In the genomic region with DNA sequence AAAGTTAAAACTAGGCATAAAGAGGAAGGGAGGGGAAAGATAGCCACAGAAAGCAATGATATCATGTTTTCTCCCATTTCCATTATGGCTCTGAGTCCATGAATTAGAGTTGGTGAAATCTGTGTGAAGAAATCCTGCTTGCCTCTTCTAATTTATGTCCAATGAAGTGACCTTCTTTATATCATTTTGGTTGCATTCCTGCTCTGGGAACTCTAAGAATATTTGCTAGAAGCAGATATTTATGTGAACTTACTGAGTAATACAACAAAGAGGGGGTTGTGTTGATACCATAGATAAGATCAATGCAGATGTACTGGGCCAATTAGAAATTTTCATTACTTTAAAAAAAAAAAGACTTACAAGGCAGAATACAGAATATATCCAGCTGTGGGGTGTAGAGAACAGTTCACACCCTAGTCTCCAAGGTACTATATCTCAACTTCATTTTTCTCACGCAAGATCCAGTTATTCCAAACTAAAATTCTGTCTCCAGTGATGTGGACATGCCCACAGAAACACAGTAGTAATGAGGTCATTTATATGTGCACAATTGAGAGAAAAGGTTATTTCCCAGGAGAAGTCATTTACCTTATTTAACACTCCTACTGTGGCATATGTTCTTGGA, we compare ENCODE assay signal across 14 cellular contexts. TPM values are rescaled to one million over a fixed set of nuclear protein-coding genes. Genes with fewer than 3 reads are reported as not detected.
DNase-seq lines count a peak whose midpoint lies in the region; ATAC-seq and TF ChIP-seq lines count a peak whose summit lies in the region.
"Had no signal": no experiment of that assay in that cellular context is flagged by ENCODE, and none has a peak within 500 bp of the region (broad histone marks: within the 10 kb centered on the region; RNA-seq: fewer than 3 reads in every experiment).

No MANE protein-coding gene starts in this region.

- 0 out of 2 replicates have a peak, but pooled peaks cover 9% of the 10 kb centered on the region for H3K36me3 Mint-ChIP-seq in HFFc6 (ENCODE audit: low read depth)
- H3K36me3 Mint-ChIP-seq: CD4-positive, CD25-positive, alpha-beta regulatory T cell had no signal

- H3K27me3 ChIP-seq in heart right ventricle, result no peaks in the 10 kb centered on the region
- no peaks in the 10 kb centered on the region for H3K27me3 ChIP-seq in right atrium auricular region
- no peaks in the 10 kb centered on the region for H3K27me3 ChIP-seq in right lobe of liver
- H3K27me3 ChIP-seq in vagina, result no peaks in the 10 kb centered on the region
- no peaks in the 10 kb centered on the region for H3K27me3 ChIP-seq in WERI-Rb-1 (ENCODE audit: insufficient read depth, low read depth, severe bottlenecking)
- H3K27me3 ChIP-seq: BLaER1 treated with 17β-estradiol and CSF1 and Interleukin-3, amounts not matched to agents 10 nM and 100 nM had no signal

- H3K4me3 Mint-ChIP-seq in HFFc6, result no peak overlapping the region
- H3K4me3 Mint-ChIP-seq: CD4-positive, CD25-positive, alpha-beta regulatory T cell had no signal

- no peak overlapping the region for H3K4me3 ChIP-seq in heart right ventricle
- H3K4me3 ChIP-seq in right atrium auricular region, result no peak overlapping the region
- H3K4me3 ChIP-seq in fibroblast of villous mesenchyme (ENCODE audit: low read depth, low read length), result no peak overlapping the region
- no peak overlapping the region for H3K4me3 ChIP-seq in right lobe of liver
- H3K4me3 ChIP-seq in vagina, result no peak overlapping the region
- no peak overlapping the region for H3K4me3 ChIP-seq in WERI-Rb-1 (ENCODE audit: low read depth, low read length)
- H3K4me3 ChIP-seq: BLaER1 treated with 17β-estradiol and CSF1 and Interleukin-3, amounts not matched to agents 10 nM and 100 nM had no signal

- H3K27ac ChIP-seq in heart right ventricle (peak overlapping the region in 5 of 10 donors; percentile 6 to 46 (median 17)), right atrium auricular region (no peak overlapping the region), right lobe of liver (peak overlapping the region in 2 of 3 donors; percentile 69 to 91), vagina (peak overlapping the region; percentile 25), WERI-Rb-1 (no peak overlapping the region)
- H3K27ac ChIP-seq: BLaER1 treated with 17β-estradiol and CSF1 and Interleukin-3, amounts not matched to agents 10 nM and 100 nM had no signal

- peaks cover 0 to 25% (median 0%) of the 10 kb centered on the region in 9 donors for H3K36me3 ChIP-seq in heart right ventricle
- H3K36me3 ChIP-seq in right atrium auricular region, result no peaks in the 10 kb centered on the region
- no peaks in the 10 kb centered on the region for H3K36me3 ChIP-seq in right lobe of liver
- no peaks in the 10 kb centered on the region for H3K36me3 ChIP-seq in vagina
- H3K36me3 ChIP-seq in WERI-Rb-1, result no peaks in the 10 kb centered on the region
- H3K36me3 ChIP-seq: BLaER1 treated with 17β-estradiol and CSF1 and Interleukin-3, amounts not matched to agents 10 nM and 100 nM had no signal

- DNase-seq in heart right ventricle (no peak), right atrium auricular region (ENCODE audit: low spot score) (no peak), fibroblast of villous mesenchyme (ENCODE audit: low read depth) (peak; percentile 37), right lobe of liver (no peak), vagina (ENCODE audit: extremely low spot score in 2 of 2) (no peak), HFFc6 (no peak), WERI-Rb-1 (no peak)
- DNase-seq: ACHN; CD4-positive, CD25-positive, alpha-beta regulatory T cell; DMS53; HCEC 1CT had no signal

- 68 to 86% methylated on average over 1 of the region's 1 CpG for WGBS in heart right ventricle, 2 donors
- WGBS in right lobe of liver (ENCODE audit: insufficient coverage, low coverage, low lambda C conversion rate, missing lambda C conversion rate), result 79% methylated on average over 1 of the region's 1 CpG

- no peak for TF ChIP-seq CTCF in heart right ventricle (IDR thresholded peaks at IDR 0.05)
- TF ChIP-seq CTCF in right atrium auricular region (IDR thresholded peaks at IDR 0.05), result no peak
- TF ChIP-seq CTCF in fibroblast of villous mesenchyme (IDR thresholded peaks at IDR 0.05; ENCODE audit: insufficient read depth, low read depth, low read length), result no peak
- no peak for TF ChIP-seq CTCF in right lobe of liver (IDR thresholded peaks at IDR 0.05)
- TF ChIP-seq CTCF in vagina (IDR thresholded peaks at IDR 0.05), result no peak
- TF ChIP-seq CTCF in HFFc6 (IDR thresholded peaks at IDR 0.05), result no peak
- no peak for TF ChIP-seq CTCF in WERI-Rb-1 (IDR thresholded peaks at IDR 0.05; ENCODE audit: low read depth, low read length)

- peaks cover 9% of the 10 kb centered on the region; the same call in 1 of the 2 replicates for H3K9me3 Mint-ChIP-seq in HFFc6

- H3K4me1 ChIP-seq in heart right ventricle, result peaks cover 0 to 37% (median 8%) of the 10 kb centered on the region in 9 donors
- peaks cover 0 to 7% of the 10 kb centered on the region in 2 donors for H3K4me1 ChIP-seq in right atrium auricular region
- H3K4me1 ChIP-seq in right lobe of liver, result peaks cover 0 to 49% (median 18%) of the 10 kb centered on the region in 4 donors
- peaks cover 34% of the 10 kb centered on the region for H3K4me1 ChIP-seq in vagina
- H3K4me1 ChIP-seq: BLaER1 treated with 17β-estradiol and CSF1 and Interleukin-3, amounts not matched to agents 10 nM and 100 nM had no signal

- H3K9me3 ChIP-seq in heart right ventricle, result no peaks in the 10 kb centered on the region
- H3K9me3 ChIP-seq in right atrium auricular region, result no peaks in the 10 kb centered on the region
- H3K9me3 ChIP-seq in right lobe of liver, result no peaks in the 10 kb centered on the region
- H3K9me3 ChIP-seq in vagina, result no peaks in the 10 kb centered on the region
- no peaks in the 10 kb centered on the region for H3K9me3 ChIP-seq in WERI-Rb-1 (ENCODE audit: severe bottlenecking)
- H3K9me3 ChIP-seq: BLaER1 treated with 17β-estradiol and CSF1 and Interleukin-3, amounts not matched to agents 10 nM and 100 nM had no signal

- no peaks in the 10 kb centered on the region for H3K27me3 Mint-ChIP-seq in HFFc6 (ENCODE audit: insufficient read depth)
- H3K27me3 Mint-ChIP-seq: CD4-positive, CD25-positive, alpha-beta regulatory T cell had no signal

- TF ChIP-seq POLR2A in right lobe of liver (IDR thresholded peaks at IDR 0.05) (no peak), vagina (IDR thresholded peaks at IDR 0.05) (no peak)

- ATAC-seq in heart right ventricle (peak in 6 of 8 donors; percentile 28 to 62 (median 39)), right lobe of liver (no peak), HG02884 (IDR thresholded peaks at IDR 0.05; ENCODE audit: unreplicated experiment) (no peak)

- H3K27ac Mint-ChIP-seq in HFFc6, result no peak overlapping the region
- H3K27ac Mint-ChIP-seq: CD4-positive, CD25-positive, alpha-beta regulatory T cell had no signal

- intact Hi-C loops in heart right ventricle (cut with DNase I) (no loop called here), right lobe of liver (cut with DNase I) (no loop called here), vagina (cut with DNase I) (loop anchor here (5.0 kb wide), 1 partner anchor 116 kb away; the partner anchor contains the start of gene ABCC9)

- H3K4me1 Mint-ChIP-seq in HFFc6 (ENCODE audit: low read depth), result no peaks in the 10 kb centered on the region; the same call in 1 of the 2 replicates
- H3K4me1 Mint-ChIP-seq: CD4-positive, CD25-positive, alpha-beta regulatory T cell had no signal

RNA-seq across cellular contexts. Expression of gene KCNJ8, which starts 51.5 kb away (rescaled TPM):
- total RNA-seq in heart right ventricle (100 to 1,000 TPM in 2 of 10 donors, 10 to 100 TPM in 8; 46.0 to 128 (median 54.8) TPM), right atrium auricular region (10 to 100 TPM; 25.4 to 37.1 TPM), fibroblast of villous mesenchyme (5.2 and 19.4 TPM in 2 replicates), right lobe of liver (10 to 100 TPM in 5 of 6 experiments, 1 to 10 TPM in 1; 9.1 to 37.5 (median 25.4) TPM), vagina (17.2 TPM)
- polyA plus RNA-seq in heart right ventricle, result 10 to 100 TPM; 13.8 to 87.8 TPM
- 1 to 10 TPM in 5 of 6 experiments, under 1 TPM in 1; 0.69 to 8.9 (median 8.0) TPM for total RNA-seq in HFFc6 (2021; fragmentation: NEBNext Ultra II Directional; extraction: Animal tissue kit (Norgen Biotek cat#: 25700))
- total RNA-seq: A172; CD4-positive, CD25-positive, alpha-beta regulatory T cell had no signal

Comparison
In these comparisons a context has a peak if more than half of its experiments do, and no peak if none do; other contexts are left out.
1. ATAC-seq: peak in heart right ventricle (6 of 8); none in right lobe of liver (0 of 4) and HG02884 (single experiment).
2. H3K27ac ChIP-seq: peak in right lobe of liver (2 of 3) and vagina (single experiment); none in right atrium auricular region (0 of 2) and WERI-Rb-1 (single experiment).